8 cellular contexts compared by ENCODE assay signal in genomic region chr5:88829053-88829452, GRCh38. TPM values are rescaled to one million over a fixed set of nuclear protein-coding genes. Genes with fewer than 3 reads are reported as not detected.
A peak's percentile ranks its signal among the peaks of the same experiment; 100 is the strongest.
DNase-seq lines count a peak whose midpoint lies in the region; ATAC-seq and TF ChIP-seq lines count a peak whose summit lies in the region.

No MANE protein-coding gene starts in this region.

- H3K9ac ChIP-seq in HCT116 (ENCODE audit: low read length): no peak overlapping the region

- POLR2A ChIA-PET in A673 (lab: Charles Lee; ENCODE audit: low non-redundant PET) (no interaction called here), HCT116 (lab: Charles Lee) (interaction anchor here (1.3 kb wide), 1 partner anchor 54 kb away, joined by 3 read pairs; the partner anchor contains the start of gene MEF2C)

- 0 out of 2 replicates have a peak, but pooled peaks have one; percentile 12 for TF ChIP-seq CTCF in A673 (conservative IDR thresholded peaks at IDR 0.05; ENCODE audit: low read depth, low read length)
- peak in 2 of 3 experiments; percentile 39 to 54; a peak in 3 of 6 replicates for TF ChIP-seq CTCF in HCT116 (IDR thresholded peaks at IDR 0.05 in 2 of 3, conservative IDR thresholded peaks at IDR 0.05 in 1 of 3; ENCODE audit: borderline replicate concordance in 1 of 3, insufficient read depth in 1 of 3, low read depth in 2 of 3, low read length in 2 of 3)
- peak in 1 of 2 donors; percentile 35 for TF ChIP-seq CTCF in left lung (IDR thresholded peaks at IDR 0.05)

- H3K4me3 Mint-ChIP-seq in activated T-helper 17 cell treated with anti-CD3 and anti-CD28 coated beads, Interleukin-2, amount 50 U/mL, for 72 hours: peak overlapping the region; percentile 21

- H3K27me3 ChIP-seq in A673 (replicated peaks; ENCODE audit: insufficient read depth, low read depth, low read length, poor library complexity) (no peaks in the 10 kb centered on the region), HCT116 (ENCODE audit: insufficient read depth, low read length) (no peaks in the 10 kb centered on the region), left lung (no peaks in the 10 kb centered on the region)

- H3K27ac ChIP-seq in A673 (ENCODE audit: low read depth, low read length, poor library complexity, severe bottlenecking): no peak overlapping the region
- H3K27ac ChIP-seq in HCT116 (ENCODE audit: low read depth, low read length): peak overlapping the region; percentile 17
- peak overlapping the region; percentile 34 to 71 for H3K27ac ChIP-seq in left lung

- RAD21 ChIA-PET in HCT116 (lab: Charles Lee; ENCODE audit: low non-redundant PET in 1 of 2, low total read pairs in 2 of 2, uncharacterized antibody in 2 of 2, unreplicated experiment in 2 of 2): no interaction called here

- DNase-seq in A673 (ENCODE audit: low spot score): no peak
- no peak for DNase-seq in HCT116 (ENCODE audit: low read depth, low spot score)
- DNase-seq in left lung: no peak
- no peak for DNase-seq in NCI-H1048 (lab: John Stamatoyannopoulos, UW)
- DNase-seq in middle frontal gyrus (ENCODE audit: extremely low spot score, low spot score): no peak
- no peak for DNase-seq in T-helper 1 cell
- DNase-seq in activated CD8-positive, alpha-beta memory T cell treated with anti-CD3 and anti-CD28 coated beads, Interleukin-2, amount 50 U/mL, for 4 hours: no peak

- H3K9me3 ChIP-seq in A673 (ENCODE audit: low read depth, low read length, poor library complexity, severe bottlenecking) (no peaks in the 10 kb centered on the region), HCT116 (ENCODE audit: control insufficient read depth in 1 of 2, insufficient read depth in 1 of 2, low read depth in 1 of 2, low read length in 2 of 2) (no peaks in the 10 kb centered on the region), left lung (no peaks in the 10 kb centered on the region)

- peaks cover 15% of the 10 kb centered on the region for H3K4me1 Mint-ChIP-seq in activated T-helper 17 cell treated with anti-CD3 and anti-CD28 coated beads, Interleukin-2, amount 50 U/mL, for 72 hours

- no peak overlapping the region for H2AFZ ChIP-seq in HCT116 (ENCODE audit: low read depth, low read length, poor library complexity, severe bottlenecking)

- BruUV-seq in A673 (replicated peaks; lab: Mats Ljungman, UMichigan): no TSS peak
- no TSS peak for BruUV-seq in HCT116 (replicated peaks; lab: Mats Ljungman, UMichigan)

- H3K4me3 ChIP-seq in A673 (ENCODE audit: low read depth, low read length, poor library complexity, severe bottlenecking) (no peak overlapping the region), HCT116 (replicated peaks in 1 of 2; ENCODE audit: low read depth in 1 of 2, low read length in 2 of 2) (no peak overlapping the region), left lung (no peak overlapping the region)

- ATAC-seq in HCT116 (0 out of 2 replicates have a peak, but pooled peaks have one; percentile 17), left lung (peak; percentile 8)
- peak; percentile 14 for ATAC-seq in activated T-helper 17 cell treated with anti-CD3 and anti-CD28 coated beads, Interleukin-2, amount 50 U/mL, for 72 hours (replicated peaks)

- no peaks in the 10 kb centered on the region for H4K20me1 ChIP-seq in HCT116 (ENCODE audit: insufficient read depth)

- H3K9me2 ChIP-seq in HCT116 (ENCODE audit: insufficient read depth): no peaks in the 10 kb centered on the region

- no peaks in the 10 kb centered on the region for H3K36me3 Mint-ChIP-seq in activated T-helper 17 cell treated with anti-CD3 and anti-CD28 coated beads, Interleukin-2, amount 50 U/mL, for 72 hours (ENCODE audit: low read depth)

- H3K4me1 ChIP-seq in A673 (ENCODE audit: insufficient read depth, low read length, poor library complexity, severe bottlenecking) (no peaks in the 10 kb centered on the region), HCT116 (ENCODE audit: control insufficient read depth in 1 of 2, insufficient read depth in 2 of 2, low read length in 2 of 2) (peaks cover 34 to 51% of the 10 kb centered on the region in 2 experiments), left lung (peaks cover 9 to 73% of the 10 kb centered on the region in 2 donors)

- H3K9me3 Mint-ChIP-seq in activated T-helper 17 cell treated with anti-CD3 and anti-CD28 coated beads, Interleukin-2, amount 50 U/mL, for 72 hours: peaks cover 3% of the 10 kb centered on the region

- peak overlapping the region; percentile 12; the same call in 1 of the 2 replicates for H3K4me2 ChIP-seq in HCT116 (ENCODE audit: low read length)

- H3K36me3 ChIP-seq in A673 (ENCODE audit: insufficient read depth, low read length, poor library complexity, severe bottlenecking): no peaks in the 10 kb centered on the region
- no peaks in the 10 kb centered on the region for H3K36me3 ChIP-seq in HCT116 (ENCODE audit: control insufficient read depth in 1 of 2, insufficient read depth in 2 of 2, low read length in 2 of 2)
- H3K36me3 ChIP-seq in left lung: no peaks in the 10 kb centered on the region

- no peaks in the 10 kb centered on the region for H3K79me2 ChIP-seq in HCT116 (ENCODE audit: insufficient read depth, low read length)

- H3K27me3 Mint-ChIP-seq in activated T-helper 17 cell treated with anti-CD3 and anti-CD28 coated beads, Interleukin-2, amount 50 U/mL, for 72 hours: peaks cover 7% of the 10 kb centered on the region

- TF ChIP-seq RAD21 in HCT116 (IDR thresholded peaks at IDR 0.05; ENCODE audit: low read depth): no peak

- CTCF ChIA-PET in A673 (lab: Charles Lee) (no interaction called here), HCT116 (lab: Charles Lee) (no interaction called here)

- intact Hi-C loops in A673 (cut with micrococcal nuclease; ENCODE audit: unreplicated experiment): no loop called here
- intact Hi-C loops in HCT116 (cut with micrococcal nuclease): no loop called here
- intact Hi-C loops in left lung (cut with DNase I): no loop called here

- no peak overlapping the region for H3K27ac Mint-ChIP-seq in activated T-helper 17 cell treated with anti-CD3 and anti-CD28 coated beads, Interleukin-2, amount 50 U/mL, for 72 hours

- TF ChIP-seq POLR2A in HCT116 (IDR thresholded peaks at IDR 0.05; ENCODE audit: borderline replicate concordance, extremely low read depth, insufficient read depth, insufficient read length): no peak

TF ChIP-seq in HCT116, 20 proteins besides CTCF, POLR2A, EP300 and RAD21 (continues in another document):
- TF ChIP-seq REST (IDR thresholded peaks at IDR 0.05; ENCODE audit: low read depth): no peak
- TF ChIP-seq YY1 (IDR thresholded peaks at IDR 0.05; ENCODE audit: extremely low read depth, insufficient replicate concordance, low read depth, low read length): no peak
- TF ChIP-seq EZH2 (IDR thresholded peaks at IDR 0.05): no peak
- TF ChIP-seq, protein P1, sequence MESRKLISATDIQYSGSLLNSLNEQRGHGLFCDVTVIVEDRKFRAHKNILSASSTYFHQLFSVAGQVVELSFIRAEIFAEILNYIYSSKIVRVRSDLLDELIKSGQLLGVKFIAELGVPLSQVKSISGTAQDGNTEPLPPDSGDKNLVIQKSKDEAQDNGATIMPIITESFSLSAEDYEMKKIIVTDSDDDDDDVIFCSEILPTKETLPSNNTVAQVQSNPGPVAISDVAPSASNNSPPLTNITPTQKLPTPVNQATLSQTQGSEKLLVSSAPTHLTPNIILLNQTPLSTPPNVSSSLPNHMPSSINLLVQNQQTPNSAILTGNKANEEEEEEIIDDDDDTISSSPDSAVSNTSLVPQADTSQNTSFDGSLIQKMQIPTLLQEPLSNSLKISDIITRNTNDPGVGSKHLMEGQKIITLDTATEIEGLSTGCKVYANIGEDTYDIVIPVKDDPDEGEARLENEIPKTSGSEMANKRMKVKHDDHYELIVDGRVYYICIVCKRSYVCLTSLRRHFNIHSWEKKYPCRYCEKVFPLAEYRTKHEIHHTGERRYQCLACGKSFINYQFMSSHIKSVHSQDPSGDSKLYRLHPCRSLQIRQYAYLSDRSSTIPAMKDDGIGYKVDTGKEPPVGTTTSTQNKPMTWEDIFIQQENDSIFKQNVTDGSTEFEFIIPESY (IDR thresholded peaks at IDR 0.05; ENCODE audit: extremely low read depth, insufficient replicate concordance, low read length): no peak
- TF ChIP-seq ATF3 (IDR thresholded peaks at IDR 0.05): no peak
- no peak for TF ChIP-seq FOSL1 (IDR thresholded peaks at IDR 0.05; ENCODE audit: low read depth)
- no peak; the same call in 1 of the 2 replicates for TF ChIP-seq CBX3 (IDR thresholded peaks at IDR 0.05; ENCODE audit: low read depth)
- TF ChIP-seq SIN3A (IDR thresholded peaks at IDR 0.05; ENCODE audit: low read depth): no peak
- TF ChIP-seq POLR2AphosphoS5 (IDR thresholded peaks at IDR 0.05; ENCODE audit: low read depth, low read length): no peak
- TF ChIP-seq ELF1 (IDR thresholded peaks at IDR 0.05; ENCODE audit: borderline replicate concordance, low read depth): no peak

RNA-seq across cellular contexts. Expression of gene MEF2C, which starts 53.9 kb away (rescaled TPM):
- total RNA-seq in A673 (2021) (2.0 and 3.6 TPM in 2 replicates), HCT116 (2021; ENCODE audit: unreplicated experiment) (13.0 TPM), left lung (10 to 100 TPM; 45.7 to 46.1 TPM)
- polyA plus RNA-seq in HCT116 (2012): 8.0 and 10.7 TPM in 2 replicates
- total RNA-seq in activated T-helper 17 cell treated with anti-CD3 and anti-CD28 coated beads, Interleukin-2, amount 50 U/mL, for 72 hours: under 1 TPM in 1 of 2 donors, not detected in 1; 0.77 TPM
